ENCODE assay signal across 17 cellular contexts in the genomic region with DNA sequence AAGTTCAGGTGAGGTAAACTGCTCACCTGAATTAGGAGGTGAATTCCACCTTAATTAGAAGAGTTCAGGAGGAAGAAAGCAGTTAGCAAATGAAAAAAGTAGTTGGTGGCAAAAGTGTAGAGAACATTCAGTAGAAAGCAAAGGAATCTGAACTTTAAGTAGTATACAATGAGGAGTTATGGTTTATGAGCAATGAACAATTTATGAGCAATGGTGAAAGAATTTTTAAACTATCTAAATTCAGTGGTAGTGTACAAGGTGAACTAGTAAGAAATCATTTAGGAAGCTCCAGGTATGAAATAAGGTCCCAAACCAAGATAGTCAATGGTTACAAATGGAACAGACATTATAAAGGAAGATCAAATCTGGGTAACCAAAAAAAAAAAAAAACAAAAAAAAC. TPM values are rescaled to one million over a fixed set of nuclear protein-coding genes. Genes with fewer than 3 reads are reported as not detected.
DNase-seq lines count a peak whose midpoint lies in the region; ATAC-seq, FAIRE-seq and TF ChIP-seq lines count a peak whose summit lies in the region.
"Had no signal": no experiment of that assay in that cellular context is flagged by ENCODE, and none has a peak within 500 bp of the region (broad histone marks: within the 10 kb centered on the region; RNA-seq: fewer than 3 reads in every experiment).

No MANE protein-coding gene starts in this region.

- no peaks in the 10 kb centered on the region for H4K20me1 ChIP-seq in IMR-90 (ENCODE audit: insufficient read depth, low read length)

- CTCF ChIA-PET in CD4-positive, alpha-beta T cell (lab: Charles Lee) = interaction anchor here (0.6 kb wide), 1 partner anchor 1678 kb away, joined by 3 read pairs; no protein-coding TSS in a partner anchor
- CTCF ChIA-PET in IMR-90 (lab: Yijun Ruan, JAX) = interaction anchor here (0.7 kb wide), 1 partner anchor 1051 kb away, joined by 5 read pairs; no protein-coding TSS in a partner anchor
- CTCF ChIA-PET in activated CD4-positive, alpha-beta memory T cell treated with anti-CD3 and anti-CD28 coated beads for 36 hours (lab: Charles Lee) = interaction anchor here (1.1 kb wide), 1 partner anchor 11 kb away, joined by 3 read pairs; no protein-coding TSS in a partner anchor

- H2BK5ac ChIP-seq in IMR-90 (ENCODE audit: low read depth, low read length, poor library complexity, severe bottlenecking) = peak overlapping the region; percentile 32

- no peak overlapping the region; the same call in 1 of the 2 replicates for H3K18ac ChIP-seq in IMR-90 (ENCODE audit: low read depth, low read length)

- H2AK9ac ChIP-seq in IMR-90 (replicated peaks; ENCODE audit: low read depth, low read length, poor library complexity) = no peak overlapping the region

- H2BK120ac ChIP-seq in IMR-90 (ENCODE audit: low read depth, low read length) = no peak overlapping the region

- no peak overlapping the region for H3K14ac ChIP-seq in IMR-90 (replicated peaks; ENCODE audit: low read depth, low read length)

- H3K56ac ChIP-seq in IMR-90 (ENCODE audit: extremely low read depth, insufficient read depth, low read length) = no peak overlapping the region

- peaks cover 10 to 13% of the 10 kb centered on the region in 2 experiments for H3K79me1 ChIP-seq in IMR-90 (ENCODE audit: low read depth in 1 of 2, low read length in 2 of 2)

- no peaks in the 10 kb centered on the region for H3K9me1 ChIP-seq in IMR-90 (ENCODE audit: insufficient read depth, low read length)

- H3K4me2 ChIP-seq in IMR-90 (ENCODE audit: low read depth, low read length) = peak overlapping the region; percentile 73; the same call in 1 of the 2 replicates

- H3K9me3 Mint-ChIP-seq in CD4-positive, alpha-beta T cell = no peaks in the 10 kb centered on the region
- no peaks in the 10 kb centered on the region for H3K9me3 Mint-ChIP-seq in nephron progenitor cell
- no peaks in the 10 kb centered on the region for H3K9me3 Mint-ChIP-seq in activated CD4-positive, alpha-beta memory T cell treated with anti-CD3 and anti-CD28 coated beads for 36 hours
- H3K9me3 Mint-ChIP-seq: activated naive CD4-positive, alpha-beta T cell treated with anti-CD3 and anti-CD28 coated beads, Interleukin-2, amount 50 U/mL, for 24 hours had no signal

- peaks cover 13% of the 10 kb centered on the region for H3K4me1 Mint-ChIP-seq in CD4-positive, alpha-beta T cell (ENCODE audit: low read depth)
- H3K4me1 Mint-ChIP-seq in nephron progenitor cell = peaks cover 31% of the 10 kb centered on the region
- H3K4me1 Mint-ChIP-seq in activated CD4-positive, alpha-beta memory T cell treated with anti-CD3 and anti-CD28 coated beads for 36 hours (ENCODE audit: low read depth) = peaks cover 18% of the 10 kb centered on the region

- no peaks in the 10 kb centered on the region for H3K27me3 ChIP-seq in CD4-positive, alpha-beta T cell (ENCODE audit: control insufficient read depth, insufficient read depth, low read length)
- H3K27me3 ChIP-seq in IMR-90 (ENCODE audit: control insufficient read depth, insufficient read depth, low read length) (no peaks in the 10 kb centered on the region), bronchial epithelial cell (ENCODE audit: control insufficient read depth, insufficient read depth, low read length) (no peaks in the 10 kb centered on the region)
- H3K27me3 ChIP-seq: heart right ventricle, right atrium auricular region, testis had no signal

- ATAC-seq in CD4-positive, alpha-beta T cell (ENCODE audit: poor library complexity) = no peak
- ATAC-seq in IMR-90 (ENCODE audit: low read depth) (no peak), HG03432 (IDR thresholded peaks at IDR 0.05; ENCODE audit: unreplicated experiment) (no peak)
- ATAC-seq: heart right ventricle had no signal

- no peak overlapping the region for H3K4ac ChIP-seq in IMR-90 (ENCODE audit: low read depth, low read length)

- H3K27ac Mint-ChIP-seq in CD4-positive, alpha-beta T cell = peak overlapping the region; percentile 13
- no peak overlapping the region for H3K27ac Mint-ChIP-seq in nephron progenitor cell
- H3K27ac Mint-ChIP-seq in activated CD4-positive, alpha-beta memory T cell treated with anti-CD3 and anti-CD28 coated beads for 36 hours = no peak overlapping the region
- H3K27ac Mint-ChIP-seq: activated naive CD4-positive, alpha-beta T cell treated with anti-CD3 and anti-CD28 coated beads, Interleukin-2, amount 50 U/mL, for 24 hours had no signal

- no peaks in the 10 kb centered on the region; the same call in 1 of the 2 replicates for H3K4me1 ChIP-seq in IMR-90 (ENCODE audit: control insufficient read depth, insufficient read depth, low read length)

- no peak overlapping the region for H3K23ac ChIP-seq in IMR-90 (ENCODE audit: low read depth, low read length)

- no peaks in the 10 kb centered on the region; the same call in 1 of the 2 replicates for H3K36me3 ChIP-seq in IMR-90 (ENCODE audit: control insufficient read depth, insufficient read depth, low read length)
- no peaks in the 10 kb centered on the region for H3K36me3 ChIP-seq in bronchial epithelial cell (ENCODE audit: control insufficient read depth, insufficient read depth, low read length)

- no peak overlapping the region for H4K8ac ChIP-seq in IMR-90 (ENCODE audit: low read depth in 2 of 2, low read length in 2 of 2)

- no peak overlapping the region for H4K5ac ChIP-seq in IMR-90 (ENCODE audit: low read depth, low read length)

- H2AK5ac ChIP-seq in IMR-90 (ENCODE audit: low read depth, low read length) = no peak overlapping the region

- intact Hi-C loops in CD4-positive, alpha-beta T cell (cut with DNase I, micrococcal nuclease) = no loop called here
- intact Hi-C loops in IMR-90 (cut with micrococcal nuclease) = loop anchor here (5.0 kb wide), 1 partner anchor 66 kb away; the partner anchor contains the start of genes MBLAC2 and POLR3G
- intact Hi-C loops in activated CD4-positive, alpha-beta memory T cell treated with anti-CD3 and anti-CD28 coated beads for 36 hours (cut with micrococcal nuclease) = no loop called here

- peak overlapping the region; percentile 31 for H3K4me3 Mint-ChIP-seq in CD4-positive, alpha-beta T cell
- H3K4me3 Mint-ChIP-seq in nephron progenitor cell = peak overlapping the region; percentile 68
- H3K4me3 Mint-ChIP-seq in activated CD4-positive, alpha-beta memory T cell treated with anti-CD3 and anti-CD28 coated beads for 36 hours = no peak overlapping the region
- H3K4me3 Mint-ChIP-seq: activated naive CD4-positive, alpha-beta T cell treated with anti-CD3 and anti-CD28 coated beads, Interleukin-2, amount 50 U/mL, for 24 hours had no signal

- no peak for DNase-seq in CD4-positive, alpha-beta T cell
- DNase-seq in IMR-90 = peak; percentile 10
- peak; percentile 38 for DNase-seq in bronchial epithelial cell (ENCODE audit: low read depth)
- no peak for DNase-seq in nephron progenitor cell
- no peak for DNase-seq in activated CD4-positive, alpha-beta memory T cell treated with anti-CD3 and anti-CD28 coated beads for 36 hours
- no peak for DNase-seq in stimulated activated CD4-positive, alpha-beta T cell treated with anti-CD3 and anti-CD28 coated beads, Interleukin-1b, Interleukin-23, amount 100 ng/mL, for 48 hours
- no peak for DNase-seq in NCI-H2029 treated with DMSO at 0.1 percent for 48 hours (lab: John Stamatoyannopoulos, UW)
- DNase-seq: DMS 273 treated with DMSO at 0.1 percent for 48 hours; heart right ventricle; NCI-H2107; NCI-H524; nucleus accumbens; stimulated activated CD4-positive, alpha-beta T cell treated with anti-CD3 and anti-CD28 coated beads, Interleukin-15, amount 100 ng/mL, for 24 hours; testis had no signal

- TF ChIP-seq RAD21 in IMR-90 (IDR thresholded peaks at IDR 0.05; ENCODE audit: low read length) = no peak

- H3K36me3 Mint-ChIP-seq in CD4-positive, alpha-beta T cell (ENCODE audit: low read depth) = peaks cover 47% of the 10 kb centered on the region
- peaks cover 38% of the 10 kb centered on the region for H3K36me3 Mint-ChIP-seq in nephron progenitor cell (ENCODE audit: low read depth)
- peaks cover 28% of the 10 kb centered on the region for H3K36me3 Mint-ChIP-seq in activated CD4-positive, alpha-beta memory T cell treated with anti-CD3 and anti-CD28 coated beads for 36 hours

- POLR2A ChIA-PET in CD4-positive, alpha-beta T cell (lab: Charles Lee) = no interaction called here
- POLR2A ChIA-PET in IMR-90 (lab: Charles Lee; ENCODE audit: unreplicated experiment) = no interaction called here
- POLR2A ChIA-PET in activated CD4-positive, alpha-beta memory T cell treated with anti-CD3 and anti-CD28 coated beads for 36 hours (lab: Charles Lee) = no interaction called here

- FAIRE-seq in bronchial epithelial cell (lab: Jason Lieb, UNC) = no peak

- no peak overlapping the region for H3K27ac ChIP-seq in CD4-positive, alpha-beta T cell (ENCODE audit: low read depth, low read length)
- H3K27ac ChIP-seq in IMR-90 (ENCODE audit: insufficient read depth, low read length) = no peak overlapping the region
- H3K27ac ChIP-seq: heart right ventricle, right atrium auricular region, testis had no signal

- H3K4me3 ChIP-seq in IMR-90 (ENCODE audit: insufficient read depth, low read depth, low read length) (no peak overlapping the region), bronchial epithelial cell (ENCODE audit: low read depth, low read length) (no peak overlapping the region)
- H3K4me3 ChIP-seq: heart right ventricle, right atrium auricular region, testis had no signal

- no TSS peak for BruUV-seq in IMR-90 (replicated peaks; lab: Mats Ljungman, UMichigan)

- no peaks in the 10 kb centered on the region for H3K9me3 ChIP-seq in CD4-positive, alpha-beta T cell (ENCODE audit: control insufficient read depth, low read length)
- H3K9me3 ChIP-seq in IMR-90 (ENCODE audit: control insufficient read depth, insufficient read depth, low read length) = no peaks in the 10 kb centered on the region
- H3K9me3 ChIP-seq: heart right ventricle, right atrium auricular region, testis had no signal

- no peak for TF ChIP-seq CTCF in CD4-positive, alpha-beta T cell (IDR thresholded peaks at IDR 0.05)
- no peak for TF ChIP-seq CTCF in IMR-90 (conservative IDR thresholded peaks at IDR 0.05; ENCODE audit: low read depth, low read length)
- TF ChIP-seq CTCF in bronchial epithelial cell (IDR thresholded peaks at IDR 0.05; ENCODE audit: insufficient read depth, low read length, severe bottlenecking) = no peak
- no peak for TF ChIP-seq CTCF in nephron progenitor cell (IDR thresholded peaks at IDR 0.05)

- no peak overlapping the region for H2AFZ ChIP-seq in IMR-90 (replicated peaks; ENCODE audit: low read length, poor library complexity)

- no peak overlapping the region for H2BK15ac ChIP-seq in IMR-90 (ENCODE audit: low read depth, low read length)

- in situ Hi-C loops in IMR-90 (cut with MboI; ENCODE audit: low sequenced_read_pairs) = no loop called here

- no peak for TF ChIP-seq POLR2A in IMR-90 (IDR thresholded peaks at IDR 0.05; ENCODE audit: low read depth, low read length)

- no peak overlapping the region for H3K9ac ChIP-seq in IMR-90 (ENCODE audit: low read depth, low read length)

- no peak overlapping the region for H4K91ac ChIP-seq in IMR-90 (ENCODE audit: insufficient read depth, low read depth, low read length)

- dilution Hi-C loops in IMR-90 (cut with HindIII; ENCODE audit: low sequenced_read_pairs, unreplicated experiment) = no loop called here

- no peaks in the 10 kb centered on the region for H3K27me3 Mint-ChIP-seq in CD4-positive, alpha-beta T cell
- H3K27me3 Mint-ChIP-seq in nephron progenitor cell (ENCODE audit: low read depth, poor library complexity) = no peaks in the 10 kb centered on the region
- H3K27me3 Mint-ChIP-seq in activated CD4-positive, alpha-beta memory T cell treated with anti-CD3 and anti-CD28 coated beads for 36 hours = no peaks in the 10 kb centered on the region
- H3K27me3 Mint-ChIP-seq: activated naive CD4-positive, alpha-beta T cell treated with anti-CD3 and anti-CD28 coated beads, Interleukin-2, amount 50 U/mL, for 24 hours had no signal

- H2BK20ac ChIP-seq in IMR-90 (ENCODE audit: low read depth, low read length) = no peak overlapping the region

RNA-seq across cellular contexts. Expression of gene CETN3, which starts 3.1 kb away (rescaled TPM):
- 1 to 10 TPM; 3.2 to 4.9 TPM for total RNA-seq in CD4-positive, alpha-beta T cell
- total RNA-seq in IMR-90 (2012; rRNA removed) (1.1 and 2.5 TPM in 2 replicates), bronchial epithelial cell (8.2 and 15.7 TPM in 2 replicates)
- 5.9 and 6.5 TPM in 2 replicates for polyA plus RNA-seq in IMR-90 (2012; rRNA removed)
- 0.18 and 0.29 TPM in 2 replicates for polyA plus RNA-seq in IMR-90 (2012; cell fraction: cytosol; rRNA removed)
- 0.15 and 1.4 TPM in 2 replicates for polyA plus RNA-seq in IMR-90 (2012; cell fraction: nucleus; rRNA removed; ENCODE audit: low replicate concordance)
- 10 to 100 TPM; 49.8 to 51.8 TPM for total RNA-seq in activated CD4-positive, alpha-beta memory T cell treated with anti-CD3 and anti-CD28 coated beads for 36 hours

Comparison
In these comparisons a context has a peak if more than half of its experiments do, and no peak if none do; other contexts are left out.
1. DNase-seq: peak in IMR-90 (single experiment) and bronchial epithelial cell (single experiment); none in CD4-positive, alpha-beta T cell (0 of 10), nephron progenitor cell (single experiment), activated CD4-positive, alpha-beta memory T cell treated with anti-CD3 and anti-CD28 coated beads for 36 hours (single experiment), stimulated activated CD4-positive, alpha-beta T cell treated with anti-CD3 and anti-CD28 coated beads, Interleukin-1b, Interleukin-23, amount 100 ng/mL, for 48 hours (single experiment) and NCI-H2029 treated with DMSO at 0.1 percent for 48 hours (single experiment).